10 cellular contexts compared by ENCODE assay signal in the genomic region with DNA sequence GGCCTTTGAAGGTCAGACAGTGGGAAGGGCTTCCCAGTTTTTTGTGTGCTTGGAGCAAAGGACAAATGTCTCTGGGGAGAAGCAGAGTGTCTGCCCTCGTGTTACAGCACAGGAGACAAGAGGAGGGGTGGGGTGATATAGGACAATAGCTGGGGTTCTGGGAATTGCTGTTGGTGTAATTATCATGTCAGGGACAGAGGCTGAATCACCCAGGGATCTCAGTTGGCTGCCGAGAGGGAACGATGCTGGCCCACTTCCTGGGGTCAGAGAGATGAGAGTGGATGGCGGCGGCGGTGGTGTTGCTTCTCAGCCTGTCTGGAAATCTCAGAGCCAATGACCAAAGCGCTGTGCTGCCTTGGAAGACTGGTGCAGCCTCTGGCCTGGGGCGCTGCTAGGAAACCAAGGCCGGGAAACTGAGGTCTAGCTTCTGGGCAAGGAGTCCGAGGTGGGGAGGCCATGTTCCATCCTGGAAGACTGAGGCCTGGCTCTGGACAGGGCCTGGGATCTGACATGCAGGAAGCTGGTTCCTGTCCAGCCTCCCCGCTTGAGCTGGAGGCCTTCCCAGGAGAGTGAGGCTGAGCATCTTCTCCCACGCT. TPM values are rescaled to one million over a fixed set of nuclear protein-coding genes. Genes with fewer than 3 reads are reported as not detected.
A peak's percentile ranks its signal among the peaks of the same experiment; 100 is the strongest.
DNase-seq lines count a peak whose midpoint lies in the region; ATAC-seq and TF ChIP-seq lines count a peak whose summit lies in the region.
"Had no signal": no experiment of that assay in that cellular context is flagged by ENCODE, and none has a peak within 500 bp of the region (broad histone marks: within the 10 kb centered on the region; RNA-seq: fewer than 3 reads in every experiment).

No MANE protein-coding gene starts in this region.

- POLR2A ChIA-PET in activated CD4-positive, alpha-beta memory T cell treated with anti-CD3 and anti-CD28 coated beads, Interleukin-2, amount 10 ng/mL, durations not matched to agents 7 days and 5 days (lab: Charles Lee): interaction anchor here (1.2 to 4.4 kb wide), 5 partner anchors 9 to 240 kb away, joined by 3 to 85 read pairs (median 14); partner anchors contain the start of genes CCDC9, DHX34 and ZC3H4

- H3K4me1 ChIP-seq in stomach: peaks cover 29 to 59% (median 42%) of the 10 kb centered on the region in 4 donors

- WGBS in stomach, 5 donors: 71 to 82% (median 73%) methylated on average over 10 to 12 of the region's 12 CpGs

- DNase-seq in NCI-H345 (lab: John Stamatoyannopoulos, UW) (peak; percentile 9), NCI-H345 treated with DMSO at 0.1 percent for 48 hours (lab: John Stamatoyannopoulos, UW; ENCODE audit: unreplicated experiment) (no peak), hepatic stellate cell (ENCODE audit: low spot score) (peak; percentile 55), stomach (no peak), NCI-H1436 (lab: John Stamatoyannopoulos, UW) (no peak)
- DNase-seq in activated CD4-positive, alpha-beta memory T cell treated with anti-CD3 and anti-CD28 coated beads, Interleukin-2, amount 10 ng/mL, durations not matched to agents 7 days and 5 days: no peak
- DNase-seq: AML-193 had no signal

- peak overlapping the region; percentile 55 to 77 (median 70) for H3K4me3 ChIP-seq in stomach

- intact Hi-C loops in stomach (cut with DNase I; ENCODE audit: low total_unique reads): no loop called here

- peaks cover 12% of the 10 kb centered on the region for H3K36me3 Mint-ChIP-seq in activated CD4-positive, alpha-beta memory T cell treated with anti-CD3 and anti-CD28 coated beads, Interleukin-2, amount 10 ng/mL, durations not matched to agents 7 days and 5 days (ENCODE audit: low read depth)

- H3K4me3 Mint-ChIP-seq in activated CD4-positive, alpha-beta memory T cell treated with anti-CD3 and anti-CD28 coated beads, Interleukin-2, amount 10 ng/mL, durations not matched to agents 7 days and 5 days: peak overlapping the region; percentile 58

- H3K27me3 ChIP-seq in stomach: no peaks in the 10 kb centered on the region

- H3K9me3 Mint-ChIP-seq in activated CD4-positive, alpha-beta memory T cell treated with anti-CD3 and anti-CD28 coated beads, Interleukin-2, amount 10 ng/mL, durations not matched to agents 7 days and 5 days: no peaks in the 10 kb centered on the region

- no peaks in the 10 kb centered on the region for H3K27me3 Mint-ChIP-seq in activated CD4-positive, alpha-beta memory T cell treated with anti-CD3 and anti-CD28 coated beads, Interleukin-2, amount 10 ng/mL, durations not matched to agents 7 days and 5 days

- no peak for TF ChIP-seq CTCF in stomach (IDR thresholded peaks at IDR 0.05)

- peaks cover 23% of the 10 kb centered on the region for H3K4me1 Mint-ChIP-seq in activated CD4-positive, alpha-beta memory T cell treated with anti-CD3 and anti-CD28 coated beads, Interleukin-2, amount 10 ng/mL, durations not matched to agents 7 days and 5 days

- ATAC-seq in GM21576 (IDR thresholded peaks at IDR 0.05; ENCODE audit: unreplicated experiment) (no peak), HG02623 (IDR thresholded peaks at IDR 0.05; ENCODE audit: unreplicated experiment) (no peak)

- TF ChIP-seq EP300 in stomach (IDR thresholded peaks at IDR 0.05): no peak

- peaks cover 7 to 16% (median 11%) of the 10 kb centered on the region in 4 donors for H3K36me3 ChIP-seq in stomach

- no peak for TF ChIP-seq POLR2A in stomach (IDR thresholded peaks at IDR 0.05)

- H3K27ac ChIP-seq in stomach: peak overlapping the region in 4 of 5 donors; percentile 98 to 100 (median 99)

- H3K9me3 ChIP-seq in stomach: no peaks in the 10 kb centered on the region
- H3K9me3 ChIP-seq: neutrophil had no signal

- CTCF ChIA-PET in activated CD4-positive, alpha-beta memory T cell treated with anti-CD3 and anti-CD28 coated beads, Interleukin-2, amount 10 ng/mL, durations not matched to agents 7 days and 5 days (lab: Charles Lee): interaction anchor here (0.8 to 2.8 kb wide), 9 partner anchors 9 to 152 kb away, joined by 3 to 17 read pairs (median 5); partner anchors contain the start of genes CCDC9 and DHX34

- no peak overlapping the region for H3K27ac Mint-ChIP-seq in activated CD4-positive, alpha-beta memory T cell treated with anti-CD3 and anti-CD28 coated beads, Interleukin-2, amount 10 ng/mL, durations not matched to agents 7 days and 5 days

RNA-seq across cellular contexts. Expression of gene INAFM1, which starts 1.3 kb away (rescaled TPM):
- 10 to 100 TPM; 12.6 to 13.9 TPM for total RNA-seq in activated CD4-positive, alpha-beta memory T cell treated with anti-CD3 and anti-CD28 coated beads, Interleukin-2, amount 10 ng/mL, durations not matched to agents 7 days and 5 days
- 1 to 10 TPM in 4 of 5 donors, not detected in 1; 1.8 to 7.7 (median 4.5) TPM for total RNA-seq in stomach
- polyA plus RNA-seq in stomach: 10 to 100 TPM; 14.1 to 48.0 (median 18.7) TPM

RNA-seq across cellular contexts. Expression of gene CCDC9, which starts 19.6 kb away (rescaled TPM):
- total RNA-seq in activated CD4-positive, alpha-beta memory T cell treated with anti-CD3 and anti-CD28 coated beads, Interleukin-2, amount 10 ng/mL, durations not matched to agents 7 days and 5 days: 10 to 100 TPM; 29.9 to 30.2 TPM
- 10 to 100 TPM; 16.1 to 62.4 (median 21.7) TPM for total RNA-seq in stomach
- 10 to 100 TPM; 14.3 to 35.1 (median 20.9) TPM for polyA plus RNA-seq in stomach

RNA-seq across cellular contexts. Expression of gene C5AR1, which starts 33.7 kb away (rescaled TPM):
- not detected for total RNA-seq in activated CD4-positive, alpha-beta memory T cell treated with anti-CD3 and anti-CD28 coated beads, Interleukin-2, amount 10 ng/mL, durations not matched to agents 7 days and 5 days
- total RNA-seq in stomach: 10 to 100 TPM in 1 of 5 donors, 1 to 10 TPM in 3, under 1 TPM in 1; 0.45 to 15.2 (median 1.9) TPM
- polyA plus RNA-seq in stomach: 1 to 10 TPM; 2.3 to 7.2 (median 3.5) TPM

RNA-seq across cellular contexts. Expression of gene BBC3, which starts 45.0 kb away (rescaled TPM):
- 10 to 100 TPM; 17.3 to 19.0 TPM for total RNA-seq in activated CD4-positive, alpha-beta memory T cell treated with anti-CD3 and anti-CD28 coated beads, Interleukin-2, amount 10 ng/mL, durations not matched to agents 7 days and 5 days
- total RNA-seq in stomach: 10 to 100 TPM in 4 of 5 donors, 1 to 10 TPM in 1; 2.9 to 69.2 (median 17.0) TPM
- 1 to 10 TPM; 6.0 to 9.8 (median 8.7) TPM for polyA plus RNA-seq in stomach

RNA-seq across cellular contexts. Expression of gene C5AR2, which starts 56.0 kb away (rescaled TPM):
- total RNA-seq in activated CD4-positive, alpha-beta memory T cell treated with anti-CD3 and anti-CD28 coated beads, Interleukin-2, amount 10 ng/mL, durations not matched to agents 7 days and 5 days: 1 to 10 TPM; 4.7 to 5.5 TPM
- 10 to 100 TPM in 1 of 5 donors, under 1 TPM in 2, not detected in 2; 0.73 to 11.1 (median 0.87) TPM for total RNA-seq in stomach
- under 1 TPM; 0.13 to 0.93 (median 0.76) TPM for polyA plus RNA-seq in stomach

Comparison
In these comparisons a context has a peak if more than half of its experiments do, and no peak if none do; other contexts are left out.
1. DNase-seq: peak in NCI-H345 (single experiment) and hepatic stellate cell (single experiment); none in NCI-H345 treated with DMSO at 0.1 percent for 48 hours (single experiment), activated CD4-positive, alpha-beta memory T cell treated with anti-CD3 and anti-CD28 coated beads, Interleukin-2, amount 10 ng/mL, durations not matched to agents 7 days and 5 days (single experiment), stomach (single experiment) and NCI-H1436 (single experiment).